In the genomic region with DNA sequence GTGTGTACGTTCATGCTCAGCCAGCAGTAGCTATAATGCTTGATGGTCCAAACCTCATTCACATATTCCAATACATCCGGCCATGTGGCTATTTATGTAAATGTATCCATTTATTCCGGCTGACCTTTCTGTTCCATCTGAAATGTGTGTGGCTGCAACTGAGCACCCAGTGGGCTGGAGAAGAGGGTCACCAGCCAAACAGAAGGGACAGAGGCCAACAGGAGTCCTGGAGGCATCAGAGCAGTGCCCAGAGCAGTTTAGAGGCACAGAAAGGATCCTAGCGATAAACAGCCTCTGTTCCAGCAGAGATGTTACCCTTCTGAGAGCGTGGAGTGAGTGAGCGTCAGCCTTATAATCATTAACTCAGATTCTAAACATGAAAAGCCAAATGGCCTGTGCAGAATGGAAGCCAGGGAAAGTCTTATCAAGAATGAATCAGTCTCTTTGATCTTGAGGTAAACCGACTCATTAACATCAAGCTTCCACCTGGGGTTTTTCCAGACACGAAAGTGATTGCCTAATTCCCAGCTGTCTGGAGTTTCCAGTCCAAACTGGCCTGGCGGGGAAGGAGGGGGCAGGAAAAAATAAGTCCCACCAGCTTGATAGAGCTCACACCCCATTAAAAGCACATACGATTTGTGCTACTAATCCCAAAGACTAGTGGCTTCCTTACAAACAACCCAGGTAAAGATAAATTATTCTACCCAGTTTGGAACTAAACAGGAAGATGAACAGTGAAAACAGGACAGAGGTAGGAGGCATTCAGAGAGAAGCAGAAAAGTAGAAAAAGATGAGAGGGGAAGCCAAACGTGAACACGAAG, we compare ENCODE assay signal across 1 cellular context.
TF ChIP-seq lines count a peak whose summit lies in the region.

No MANE protein-coding gene starts in this region.

TF ChIP-seq in HepG2, 621 proteins besides CTCF, POLR2A, EP300 and RAD21 (continued from another document and continues in another):
- TF ChIP-seq ZNF276 (CRISPR knock-in tag; IDR thresholded peaks at IDR 0.05; ENCODE audit: low read depth) (no peak), SMARCC2 (IDR thresholded peaks at IDR 0.05) (no peak), KDM5B (CRISPR knock-in tag; IDR thresholded peaks at IDR 0.05; ENCODE audit: borderline replicate concordance) (no peak), KMT2B (CRISPR knock-in tag; IDR thresholded peaks at IDR 0.05) (0 out of 2 replicates have a peak, but pooled peaks have one; percentile 16), HDAC6 (IDR thresholded peaks at IDR 0.05; ENCODE audit: low read depth, low read length) (no peak), ZNF367 (CRISPR knock-in tag; IDR thresholded peaks at IDR 0.05; ENCODE audit: borderline replicate concordance) (no peak), ZNF775 (CRISPR knock-in tag; IDR thresholded peaks at IDR 0.05; ENCODE audit: borderline replicate concordance) (peak; percentile 56; the same call in 1 of the 2 replicates), YY1 (IDR thresholded peaks at IDR 0.05; ENCODE audit: insufficient read depth, insufficient replicate concordance, low read depth, low read length) (no peak), TFE3 (CRISPR knock-in tag; IDR thresholded peaks at IDR 0.05) (peak; percentile 53; the same call in 1 of the 2 replicates), KDM3A (CRISPR knock-in tag; IDR thresholded peaks at IDR 0.05; ENCODE audit: low read depth) (no peak), HIVEP1 (CRISPR knock-in tag; IDR thresholded peaks at IDR 0.05) (peak; percentile 88), SYNCRIP (IDR thresholded peaks at IDR 0.05; ENCODE audit: insufficient read depth, low read depth, low read length) (no peak), ELK4 (CRISPR knock-in tag; IDR thresholded peaks at IDR 0.05; ENCODE audit: borderline replicate concordance) (no peak), ZSCAN21 (CRISPR knock-in tag; IDR thresholded peaks at IDR 0.05; ENCODE audit: borderline replicate concordance) (0 out of 2 replicates have a peak, but pooled peaks have one; percentile 17), FOXP4 (CRISPR knock-in tag; IDR thresholded peaks at IDR 0.05) (peak; percentile 97), DNMT3B (CRISPR knock-in tag; conservative IDR thresholded peaks at IDR 0.05) (no peak), ETS1 (CRISPR knock-in tag; IDR thresholded peaks at IDR 0.05) (no peak), MXD4 (CRISPR knock-in tag; IDR thresholded peaks at IDR 0.05) (no peak), ZNF446 (CRISPR knock-in tag; IDR thresholded peaks at IDR 0.05) (no peak), ZNF12 (CRISPR knock-in tag; IDR thresholded peaks at IDR 0.05) (no peak), RAD51 (IDR thresholded peaks at IDR 0.05; ENCODE audit: borderline replicate concordance) (no peak), REST (IDR thresholded peaks at IDR 0.05; ENCODE audit: borderline replicate concordance in 1 of 2, low read depth in 1 of 2, low read length in 2 of 2) (peak in 1 of 2 experiments; percentile 59; a peak in 1 of 4 replicates), ZNF383 (CRISPR knock-in tag; IDR thresholded peaks at IDR 0.05; ENCODE audit: borderline replicate concordance) (no peak; the same call in 1 of the 2 replicates), ASH2L (IDR thresholded peaks at IDR 0.05; ENCODE audit: insufficient read length, low read depth, low read length) (peak; percentile 76), JDP2 (CRISPR knock-in tag; IDR thresholded peaks at IDR 0.05; ENCODE audit: borderline replicate concordance) (no peak)
- TF ChIP-seq, protein P1, sequence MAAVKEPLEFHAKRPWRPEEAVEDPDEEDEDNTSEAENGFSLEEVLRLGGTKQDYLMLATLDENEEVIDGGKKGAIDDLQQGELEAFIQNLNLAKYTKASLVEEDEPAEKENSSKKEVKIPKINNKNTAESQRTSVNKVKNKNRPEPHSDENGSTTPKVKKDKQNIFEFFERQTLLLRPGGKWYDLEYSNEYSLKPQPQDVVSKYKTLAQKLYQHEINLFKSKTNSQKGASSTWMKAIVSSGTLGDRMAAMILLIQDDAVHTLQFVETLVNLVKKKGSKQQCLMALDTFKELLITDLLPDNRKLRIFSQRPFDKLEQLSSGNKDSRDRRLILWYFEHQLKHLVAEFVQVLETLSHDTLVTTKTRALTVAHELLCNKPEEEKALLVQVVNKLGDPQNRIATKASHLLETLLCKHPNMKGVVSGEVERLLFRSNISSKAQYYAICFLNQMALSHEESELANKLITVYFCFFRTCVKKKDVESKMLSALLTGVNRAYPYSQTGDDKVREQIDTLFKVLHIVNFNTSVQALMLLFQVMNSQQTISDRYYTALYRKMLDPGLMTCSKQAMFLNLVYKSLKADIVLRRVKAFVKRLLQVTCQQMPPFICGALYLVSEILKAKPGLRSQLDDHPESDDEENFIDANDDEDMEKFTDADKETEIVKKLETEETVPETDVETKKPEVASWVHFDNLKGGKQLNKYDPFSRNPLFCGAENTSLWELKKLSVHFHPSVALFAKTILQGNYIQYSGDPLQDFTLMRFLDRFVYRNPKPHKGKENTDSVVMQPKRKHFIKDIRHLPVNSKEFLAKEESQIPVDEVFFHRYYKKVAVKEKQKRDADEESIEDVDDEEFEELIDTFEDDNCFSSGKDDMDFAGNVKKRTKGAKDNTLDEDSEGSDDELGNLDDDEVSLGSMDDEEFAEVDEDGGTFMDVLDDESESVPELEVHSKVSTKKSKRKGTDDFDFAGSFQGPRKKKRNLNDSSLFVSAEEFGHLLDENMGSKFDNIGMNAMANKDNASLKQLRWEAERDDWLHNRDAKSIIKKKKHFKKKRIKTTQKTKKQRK (IDR thresholded peaks at IDR 0.05; ENCODE audit: low read length), result no peak
- TF ChIP-seq, protein P2, sequence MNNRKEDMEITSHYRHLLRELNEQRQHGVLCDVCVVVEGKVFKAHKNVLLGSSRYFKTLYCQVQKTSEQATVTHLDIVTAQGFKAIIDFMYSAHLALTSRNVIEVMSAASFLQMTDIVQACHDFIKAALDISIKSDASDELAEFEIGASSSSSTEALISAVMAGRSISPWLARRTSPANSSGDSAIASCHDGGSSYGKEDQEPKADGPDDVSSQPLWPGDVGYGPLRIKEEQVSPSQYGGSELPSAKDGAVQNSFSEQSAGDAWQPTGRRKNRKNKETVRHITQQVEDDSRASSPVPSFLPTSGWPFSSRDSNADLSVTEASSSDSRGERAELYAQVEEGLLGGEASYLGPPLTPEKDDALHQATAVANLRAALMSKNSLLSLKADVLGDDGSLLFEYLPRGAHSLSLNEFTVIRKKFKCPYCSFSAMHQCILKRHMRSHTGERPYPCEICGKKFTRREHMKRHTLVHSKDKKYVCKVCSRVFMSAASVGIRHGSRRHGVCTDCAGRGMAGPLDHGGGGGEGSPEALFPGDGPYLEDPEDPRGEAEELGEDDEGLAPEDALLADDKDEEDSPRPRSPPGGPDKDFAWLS (CRISPR knock-in tag; IDR thresholded peaks at IDR 0.05; ENCODE audit: borderline replicate concordance), result no peak
- TF ChIP-seq, protein P3, sequence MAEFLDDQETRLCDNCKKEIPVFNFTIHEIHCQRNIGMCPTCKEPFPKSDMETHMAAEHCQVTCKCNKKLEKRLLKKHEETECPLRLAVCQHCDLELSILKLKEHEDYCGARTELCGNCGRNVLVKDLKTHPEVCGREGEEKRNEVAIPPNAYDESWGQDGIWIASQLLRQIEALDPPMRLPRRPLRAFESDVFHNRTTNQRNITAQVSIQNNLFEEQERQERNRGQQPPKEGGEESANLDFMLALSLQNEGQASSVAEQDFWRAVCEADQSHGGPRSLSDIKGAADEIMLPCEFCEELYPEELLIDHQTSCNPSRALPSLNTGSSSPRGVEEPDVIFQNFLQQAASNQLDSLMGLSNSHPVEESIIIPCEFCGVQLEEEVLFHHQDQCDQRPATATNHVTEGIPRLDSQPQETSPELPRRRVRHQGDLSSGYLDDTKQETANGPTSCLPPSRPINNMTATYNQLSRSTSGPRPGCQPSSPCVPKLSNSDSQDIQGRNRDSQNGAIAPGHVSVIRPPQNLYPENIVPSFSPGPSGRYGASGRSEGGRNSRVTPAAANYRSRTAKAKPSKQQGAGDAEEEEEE (CRISPR knock-in tag; IDR thresholded peaks at IDR 0.05; ENCODE audit: borderline replicate concordance), result no peak
